ENCODE assay signal across 25 cellular contexts in the genomic region with DNA sequence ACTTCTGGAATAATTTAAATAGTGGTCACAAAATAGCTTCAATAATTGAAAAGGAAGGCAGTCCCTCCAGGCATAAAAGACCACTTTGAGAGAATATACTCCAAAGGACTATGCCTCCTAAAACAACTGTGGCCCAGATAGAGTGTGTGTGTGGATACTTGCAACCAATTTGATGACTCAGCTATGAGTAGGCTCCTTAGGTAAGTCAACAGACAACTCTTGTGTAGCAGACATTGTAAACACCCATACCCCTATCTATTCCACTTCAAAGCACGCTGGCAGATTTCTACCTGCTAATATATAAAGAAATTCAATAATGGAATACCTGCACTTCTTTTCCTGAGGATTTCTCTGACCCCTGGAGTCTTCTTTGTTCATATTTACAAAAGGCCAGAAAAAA.
DNase-seq lines count a peak whose midpoint lies in the region; ATAC-seq and TF ChIP-seq lines count a peak whose summit lies in the region.
"Had no signal": no experiment of that assay in that cellular context is flagged by ENCODE, and none has a peak within 500 bp of the region (broad histone marks: within the 10 kb centered on the region; RNA-seq: fewer than 3 reads in every experiment).

No MANE protein-coding gene starts in this region.

- no peak overlapping the region for H3K27ac Mint-ChIP-seq in activated T-helper 17 cell treated with anti-CD3 and anti-CD28 coated beads, Interleukin-2, amount 50 U/mL, for 72 hours
- H3K27ac Mint-ChIP-seq: activated B cell treated with CpG ODN at 0.5 μM for 24 hours; activated CD4-positive, alpha-beta memory T cell treated with anti-CD3 and anti-CD28 coated beads, Interleukin-2, amount 10 ng/mL, durations not matched to agents 7 days and 5 days; activated naive CD4-positive, alpha-beta T cell treated with anti-CD3 and anti-CD28 coated beads for 36 hours; CD4-positive, alpha-beta memory T cell; neural progenitor cell; stimulated activated naive CD8-positive, alpha-beta T cell treated with anti-CD3 and anti-CD28 coated beads, Interleukin-15, Interleukin-2, amounts not matched to agents 100 ng/mL and 50 ng/mL, for 24 hours had no signal

- H3K4me3 ChIP-seq in fibroblast of the aortic adventitia (ENCODE audit: low read depth, low read length) = no peak overlapping the region
- H3K4me3 ChIP-seq: MG63, neural progenitor cell, psoas muscle, tibial nerve had no signal

- POLR2A ChIA-PET in HEK293T (lab: Yijun Ruan, JAX) = no interaction called here

- H3K9me3 Mint-ChIP-seq in activated T-helper 17 cell treated with anti-CD3 and anti-CD28 coated beads, Interleukin-2, amount 50 U/mL, for 72 hours = no peaks in the 10 kb centered on the region
- H3K9me3 Mint-ChIP-seq: activated B cell treated with CpG ODN at 0.5 μM for 24 hours; activated CD4-positive, alpha-beta memory T cell treated with anti-CD3 and anti-CD28 coated beads, Interleukin-2, amount 10 ng/mL, durations not matched to agents 7 days and 5 days; activated naive CD4-positive, alpha-beta T cell treated with anti-CD3 and anti-CD28 coated beads for 36 hours; CD4-positive, alpha-beta memory T cell; neural progenitor cell; stimulated activated naive CD8-positive, alpha-beta T cell treated with anti-CD3 and anti-CD28 coated beads, Interleukin-15, Interleukin-2, amounts not matched to agents 100 ng/mL and 50 ng/mL, for 24 hours had no signal

- H3K4me3 Mint-ChIP-seq in activated T-helper 17 cell treated with anti-CD3 and anti-CD28 coated beads, Interleukin-2, amount 50 U/mL, for 72 hours = no peak overlapping the region
- H3K4me3 Mint-ChIP-seq: activated B cell treated with CpG ODN at 0.5 μM for 24 hours; activated CD4-positive, alpha-beta memory T cell treated with anti-CD3 and anti-CD28 coated beads, Interleukin-2, amount 10 ng/mL, durations not matched to agents 7 days and 5 days; activated naive CD4-positive, alpha-beta T cell treated with anti-CD3 and anti-CD28 coated beads for 36 hours; CD4-positive, alpha-beta memory T cell; neural progenitor cell; stimulated activated naive CD8-positive, alpha-beta T cell treated with anti-CD3 and anti-CD28 coated beads, Interleukin-15, Interleukin-2, amounts not matched to agents 100 ng/mL and 50 ng/mL, for 24 hours had no signal

- DNase-seq in AG08395 (ENCODE audit: low spot score) (peak; percentile 8), HS-27A (ENCODE audit: low read depth) (peak; percentile 9), fibroblast of the aortic adventitia (ENCODE audit: low read depth) (peak; percentile 19), mucosa of gallbladder (ENCODE audit: low spot score) (no peak), HEK293T (ENCODE audit: extremely low spot score) (no peak), iPS-NIHi7 (ENCODE audit: extremely low spot score) (no peak)
- DNase-seq: activated B cell treated with CpG ODN at 0.5 μM for 24 hours; activated CD4-positive, alpha-beta memory T cell treated with anti-CD3 and anti-CD28 coated beads, Interleukin-2, amount 10 ng/mL, durations not matched to agents 7 days and 5 days; activated naive CD4-positive, alpha-beta T cell treated with anti-CD3 and anti-CD28 coated beads for 36 hours; activated T-cell treated with anti-CD3 and anti-CD28 coated beads, Interleukin-2, amount 50 U/mL, for 1 hour; amygdala; CD4-positive, alpha-beta memory T cell; DMS79; H7; left colon; MG63; NCI-H187; NCI-H82; psoas muscle; stimulated activated CD4-positive, alpha-beta T cell treated with anti-CD3 and anti-CD28 coated beads, Interleukin-4, amount 100 ng/mL, for 1 hour had no signal

- no peaks in the 10 kb centered on the region for H3K27me3 Mint-ChIP-seq in activated T-helper 17 cell treated with anti-CD3 and anti-CD28 coated beads, Interleukin-2, amount 50 U/mL, for 72 hours
- H3K27me3 Mint-ChIP-seq: activated B cell treated with CpG ODN at 0.5 μM for 24 hours; activated CD4-positive, alpha-beta memory T cell treated with anti-CD3 and anti-CD28 coated beads, Interleukin-2, amount 10 ng/mL, durations not matched to agents 7 days and 5 days; CD4-positive, alpha-beta memory T cell had no signal

- H3K4me1 Mint-ChIP-seq in activated T-helper 17 cell treated with anti-CD3 and anti-CD28 coated beads, Interleukin-2, amount 50 U/mL, for 72 hours = no peaks in the 10 kb centered on the region
- H3K4me1 Mint-ChIP-seq: activated B cell treated with CpG ODN at 0.5 μM for 24 hours; activated CD4-positive, alpha-beta memory T cell treated with anti-CD3 and anti-CD28 coated beads, Interleukin-2, amount 10 ng/mL, durations not matched to agents 7 days and 5 days; CD4-positive, alpha-beta memory T cell; neural progenitor cell had no signal

- CTCF ChIA-PET in HEK293T (lab: Yijun Ruan, JAX) = no interaction called here

- ATAC-seq in activated T-helper 17 cell treated with anti-CD3 and anti-CD28 coated beads, Interleukin-2, amount 50 U/mL, for 72 hours (replicated peaks) = peak; percentile 29
- ATAC-seq in GM18868 (IDR thresholded peaks at IDR 0.05; ENCODE audit: unreplicated experiment) = no peak
- ATAC-seq: left colon, psoas muscle had no signal

- TF ChIP-seq CTCF in fibroblast of the aortic adventitia (IDR thresholded peaks at IDR 0.05; ENCODE audit: insufficient read depth, low read length) = no peak

- no peaks in the 10 kb centered on the region for H3K36me3 Mint-ChIP-seq in activated T-helper 17 cell treated with anti-CD3 and anti-CD28 coated beads, Interleukin-2, amount 50 U/mL, for 72 hours (ENCODE audit: low read depth)
- H3K36me3 Mint-ChIP-seq: CD4-positive, alpha-beta memory T cell had no signal

TF ChIP-seq in HEK293T, 16 proteins besides CTCF, POLR2A, EP300 and RAD21:
- TF ChIP-seq SUZ12 (IDR thresholded peaks at IDR 0.05) (no peak), ZNF384 (IDR thresholded peaks at IDR 0.05) (no peak), FOXK2 (IDR thresholded peaks at IDR 0.05) (no peak), FOXA1 (IDR thresholded peaks at IDR 0.05) (no peak), HDGF (IDR thresholded peaks at IDR 0.05; ENCODE audit: borderline replicate concordance) (no peak), TARDBP (IDR thresholded peaks at IDR 0.05) (no peak), ELF4 (IDR thresholded peaks at IDR 0.05) (no peak), NFRKB (IDR thresholded peaks at IDR 0.05) (no peak), LEF1 (IDR thresholded peaks at IDR 0.05; ENCODE audit: borderline replicate concordance) (no peak), CTBP1 (IDR thresholded peaks at IDR 0.05; ENCODE audit: borderline replicate concordance) (no peak), FOXM1 (IDR thresholded peaks at IDR 0.05; ENCODE audit: borderline replicate concordance) (no peak), BHLHE40 (IDR thresholded peaks at IDR 0.05; ENCODE audit: borderline replicate concordance) (no peak), ARNT (IDR thresholded peaks at IDR 0.05) (no peak)

Comparison
In these comparisons a context has a peak if more than half of its experiments do, and no peak if none do; other contexts are left out.
1. DNase-seq: peak in AG08395 (single experiment), HS-27A (single experiment) and fibroblast of the aortic adventitia (single experiment); none in mucosa of gallbladder (single experiment), HEK293T (single experiment) and iPS-NIHi7 (single experiment).